8 cellular contexts compared by ENCODE assay signal in the genomic region with DNA sequence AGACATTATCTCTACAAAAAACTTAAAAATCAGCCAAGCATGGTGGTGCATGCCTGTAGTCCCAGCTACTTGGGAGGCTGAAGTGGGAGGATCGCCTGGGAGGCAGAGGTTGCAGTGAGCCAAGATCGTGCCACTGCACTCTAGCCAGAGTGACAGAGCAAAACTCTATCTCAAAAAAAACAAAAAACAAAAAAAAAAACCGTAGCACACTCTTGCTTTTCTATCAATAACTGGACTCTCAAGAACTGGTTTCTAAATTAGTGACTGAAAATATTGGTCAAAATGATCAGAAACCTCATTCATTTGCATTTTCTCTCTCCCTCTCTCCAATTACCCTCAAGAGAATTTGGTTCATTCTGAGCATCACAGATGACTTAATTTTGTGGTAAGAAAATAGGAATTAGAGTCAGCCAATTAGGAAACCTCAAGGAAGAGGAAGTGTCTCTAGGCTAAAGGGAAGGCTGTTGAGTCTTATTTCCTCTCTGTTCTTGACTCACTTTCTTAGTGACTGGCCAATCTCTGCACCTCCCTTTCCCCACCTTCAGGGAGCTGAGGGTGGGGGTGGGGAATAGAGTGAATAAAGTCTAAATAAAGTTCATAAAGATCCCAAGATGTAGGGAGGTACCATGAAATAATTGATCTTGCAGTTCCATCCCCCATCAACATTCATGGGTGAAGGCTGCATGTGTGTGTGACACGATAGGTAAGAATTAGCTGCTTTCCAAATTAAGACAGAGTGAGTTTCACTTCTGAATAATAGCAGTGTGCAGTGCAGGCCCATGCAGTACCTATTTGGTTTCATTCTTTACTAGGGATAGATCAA. TPM values are rescaled to one million over a fixed set of nuclear protein-coding genes. Genes with fewer than 3 reads are reported as not detected.
DNase-seq lines count a peak whose midpoint lies in the region; ATAC-seq and TF ChIP-seq lines count a peak whose summit lies in the region.

No MANE protein-coding gene starts in this region.

- no peak overlapping the region for H3K18ac ChIP-seq in mesendoderm (ENCODE audit: low read length)

- no peak overlapping the region for H2BK120ac ChIP-seq in mesendoderm (ENCODE audit: low read depth, low read length)

- H3K27me3 ChIP-seq in vagina (no peaks in the 10 kb centered on the region), mesendoderm (ENCODE audit: insufficient read depth, low read length, poor library complexity) (no peaks in the 10 kb centered on the region)

- no peak overlapping the region for H2BK5ac ChIP-seq in mesendoderm (ENCODE audit: low read length)

- H3K23ac ChIP-seq in mesendoderm (ENCODE audit: low read length), result no peak overlapping the region

- H3K56ac ChIP-seq in mesendoderm (ENCODE audit: low read length), result no peak overlapping the region

- no peaks in the 10 kb centered on the region for H3K4me1 ChIP-seq in vagina
- no peaks in the 10 kb centered on the region for H3K4me1 ChIP-seq in mesendoderm (ENCODE audit: control insufficient read depth, low read depth, low read length)

- ATAC-seq in GM19025 (IDR thresholded peaks at IDR 0.05; ENCODE audit: low read depth, unreplicated experiment), result peak; percentile 60
- peak; percentile 63 for ATAC-seq in HG03095 (IDR thresholded peaks at IDR 0.05; ENCODE audit: unreplicated experiment)

- H3K4me3 ChIP-seq in vagina, result no peak overlapping the region
- no peak overlapping the region for H3K4me3 ChIP-seq in mesendoderm (ENCODE audit: low read length)

- H3K4me2 ChIP-seq in mesendoderm (ENCODE audit: low read length), result no peak overlapping the region

- H4K8ac ChIP-seq in mesendoderm (ENCODE audit: low read depth, low read length), result no peak overlapping the region

- intact Hi-C loops in vagina (cut with DNase I), result no loop called here

- no CpG with 5 or more reads among the region's 4 CpGs for WGBS in mesendoderm (ENCODE audit: extremely low coverage, insufficient coverage, low lambda C conversion rate)

- H3K4ac ChIP-seq in mesendoderm (ENCODE audit: low read depth, low read length), result no peak overlapping the region

- no peak for TF ChIP-seq CTCF in vagina (IDR thresholded peaks at IDR 0.05)

- H4K5ac ChIP-seq in mesendoderm (ENCODE audit: low read length), result no peak overlapping the region

- H3K79me1 ChIP-seq in mesendoderm (ENCODE audit: low read length), result no peaks in the 10 kb centered on the region

- DNase-seq in Ammon's horn (ENCODE audit: low spot score) (peak; percentile 31), SIG-M5 treated with dmso at 0.1 percent for 504 hours (lab: John Stamatoyannopoulos, UW; ENCODE audit: unreplicated experiment) (peak; percentile 96), kidney tubule cell (ENCODE audit: low spot score) (peak; percentile 61), vagina (ENCODE audit: extremely low spot score in 2 of 2) (no peak), mesendoderm (no peak), NCI-H1105 (lab: John Stamatoyannopoulos, UW) (no peak)

- no peak overlapping the region for H2BK15ac ChIP-seq in mesendoderm (replicated peaks; ENCODE audit: low read depth)

- no peak overlapping the region for H3K9ac ChIP-seq in mesendoderm (ENCODE audit: low read length)

- H3K36me3 ChIP-seq in vagina (no peaks in the 10 kb centered on the region), mesendoderm (ENCODE audit: control insufficient read depth, insufficient read depth, low read length) (no peaks in the 10 kb centered on the region)

- H3K79me2 ChIP-seq in mesendoderm (ENCODE audit: control insufficient read depth, insufficient read depth, low read length), result no peaks in the 10 kb centered on the region

- H2AK5ac ChIP-seq in mesendoderm (ENCODE audit: low read length), result no peak overlapping the region

- no peaks in the 10 kb centered on the region for H3K9me3 ChIP-seq in vagina

- H3K27ac ChIP-seq in vagina (no peak overlapping the region), mesendoderm (ENCODE audit: low read depth, low read length) (no peak overlapping the region)

- no peak for TF ChIP-seq POLR2A in vagina (IDR thresholded peaks at IDR 0.05)

RNA-seq across cellular contexts. Expression of a gene that starts 6.8 kb away (rescaled TPM):
- total RNA-seq in vagina, result 76.9 TPM
- polyA plus RNA-seq in mesendoderm (2013, experiment 1 of 2), result 410 TPM
- 407 TPM for polyA plus RNA-seq in mesendoderm (2013, experiment 2 of 2)

Comparison
In these comparisons a context has a peak if more than half of its experiments do, and no peak if none do; other contexts are left out.
1. DNase-seq: peak in Ammon's horn (single experiment), SIG-M5 treated with dmso at 0.1 percent for 504 hours (single experiment) and kidney tubule cell (single experiment); none in vagina (0 of 2), mesendoderm (single experiment) and NCI-H1105 (single experiment).